Comparison of ENCODE assay signal across 1 cellular context in the genomic region with DNA sequence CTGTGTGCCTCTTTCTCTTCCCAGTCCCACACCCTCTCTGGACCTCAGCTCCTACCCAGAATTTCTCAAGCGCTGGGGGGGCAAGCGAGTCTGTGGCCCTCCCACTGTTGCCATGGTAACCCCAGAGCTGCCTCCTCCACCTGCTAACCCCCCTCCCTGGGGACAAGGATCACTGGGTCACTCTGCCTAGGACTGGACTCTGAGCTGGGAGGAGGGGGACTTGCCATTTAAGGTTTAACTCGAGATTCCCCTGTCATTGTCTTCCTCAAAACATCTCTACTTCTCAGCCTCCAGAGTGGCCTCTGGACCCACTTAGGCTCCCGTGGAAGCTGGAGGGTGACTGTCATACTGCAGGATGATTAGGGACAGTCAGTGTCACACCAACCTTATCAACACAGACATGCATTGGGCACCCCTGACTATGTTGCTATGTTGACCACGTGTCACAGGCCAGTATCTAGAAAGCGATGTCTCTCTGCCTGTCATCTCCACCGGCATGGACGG.
TF ChIP-seq lines count a peak whose summit lies in the region.

No MANE protein-coding gene starts in this region.

TF ChIP-seq in HepG2, 621 proteins besides CTCF, POLR2A, EP300 and RAD21 (continued from another document and continues in another):
- TF ChIP-seq, protein P1, sequence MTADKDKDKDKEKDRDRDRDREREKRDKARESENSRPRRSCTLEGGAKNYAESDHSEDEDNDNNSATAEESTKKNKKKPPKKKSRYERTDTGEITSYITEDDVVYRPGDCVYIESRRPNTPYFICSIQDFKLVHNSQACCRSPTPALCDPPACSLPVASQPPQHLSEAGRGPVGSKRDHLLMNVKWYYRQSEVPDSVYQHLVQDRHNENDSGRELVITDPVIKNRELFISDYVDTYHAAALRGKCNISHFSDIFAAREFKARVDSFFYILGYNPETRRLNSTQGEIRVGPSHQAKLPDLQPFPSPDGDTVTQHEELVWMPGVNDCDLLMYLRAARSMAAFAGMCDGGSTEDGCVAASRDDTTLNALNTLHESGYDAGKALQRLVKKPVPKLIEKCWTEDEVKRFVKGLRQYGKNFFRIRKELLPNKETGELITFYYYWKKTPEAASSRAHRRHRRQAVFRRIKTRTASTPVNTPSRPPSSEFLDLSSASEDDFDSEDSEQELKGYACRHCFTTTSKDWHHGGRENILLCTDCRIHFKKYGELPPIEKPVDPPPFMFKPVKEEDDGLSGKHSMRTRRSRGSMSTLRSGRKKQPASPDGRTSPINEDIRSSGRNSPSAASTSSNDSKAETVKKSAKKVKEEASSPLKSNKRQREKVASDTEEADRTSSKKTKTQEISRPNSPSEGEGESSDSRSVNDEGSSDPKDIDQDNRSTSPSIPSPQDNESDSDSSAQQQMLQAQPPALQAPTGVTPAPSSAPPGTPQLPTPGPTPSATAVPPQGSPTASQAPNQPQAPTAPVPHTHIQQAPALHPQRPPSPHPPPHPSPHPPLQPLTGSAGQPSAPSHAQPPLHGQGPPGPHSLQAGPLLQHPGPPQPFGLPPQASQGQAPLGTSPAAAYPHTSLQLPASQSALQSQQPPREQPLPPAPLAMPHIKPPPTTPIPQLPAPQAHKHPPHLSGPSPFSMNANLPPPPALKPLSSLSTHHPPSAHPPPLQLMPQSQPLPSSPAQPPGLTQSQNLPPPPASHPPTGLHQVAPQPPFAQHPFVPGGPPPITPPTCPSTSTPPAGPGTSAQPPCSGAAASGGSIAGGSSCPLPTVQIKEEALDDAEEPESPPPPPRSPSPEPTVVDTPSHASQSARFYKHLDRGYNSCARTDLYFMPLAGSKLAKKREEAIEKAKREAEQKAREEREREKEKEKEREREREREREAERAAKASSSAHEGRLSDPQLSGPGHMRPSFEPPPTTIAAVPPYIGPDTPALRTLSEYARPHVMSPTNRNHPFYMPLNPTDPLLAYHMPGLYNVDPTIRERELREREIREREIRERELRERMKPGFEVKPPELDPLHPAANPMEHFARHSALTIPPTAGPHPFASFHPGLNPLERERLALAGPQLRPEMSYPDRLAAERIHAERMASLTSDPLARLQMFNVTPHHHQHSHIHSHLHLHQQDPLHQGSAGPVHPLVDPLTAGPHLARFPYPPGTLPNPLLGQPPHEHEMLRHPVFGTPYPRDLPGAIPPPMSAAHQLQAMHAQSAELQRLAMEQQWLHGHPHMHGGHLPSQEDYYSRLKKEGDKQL (CRISPR knock-in tag; IDR thresholded peaks at IDR 0.05; ENCODE audit: low read depth): no peak
- TF ChIP-seq NCOA1 (CRISPR knock-in tag; IDR thresholded peaks at IDR 0.05) (no peak), ZNF703 (CRISPR knock-in tag; IDR thresholded peaks at IDR 0.05; ENCODE audit: borderline replicate concordance) (no peak), MED8 (CRISPR knock-in tag; IDR thresholded peaks at IDR 0.05; ENCODE audit: insufficient replicate concordance) (peak; percentile 29), ZNF672 (CRISPR knock-in tag; IDR thresholded peaks at IDR 0.05) (no peak), ZNF383 (CRISPR knock-in tag; IDR thresholded peaks at IDR 0.05; ENCODE audit: borderline replicate concordance) (no peak), ZNF792 (CRISPR knock-in tag; IDR thresholded peaks at IDR 0.05) (no peak), NFIC (IDR thresholded peaks at IDR 0.05; ENCODE audit: low read length) (no peak), SOX13 (IDR thresholded peaks at IDR 0.05) (no peak), SOX13 (CRISPR knock-in tag; conservative IDR thresholded peaks at IDR 0.05 in 1 of 2, IDR thresholded peaks at IDR 0.05 in 1 of 2) (peak in 1 of 2 experiments; percentile 70; a peak in 2 of 4 replicates), ZNF326 (CRISPR knock-in tag; IDR thresholded peaks at IDR 0.05; ENCODE audit: borderline replicate concordance) (no peak), NFKBIZ (CRISPR knock-in tag; IDR thresholded peaks at IDR 0.05) (no peak), ZFP82 (CRISPR knock-in tag; IDR thresholded peaks at IDR 0.05; ENCODE audit: borderline replicate concordance) (no peak), NCOA5 (CRISPR knock-in tag; IDR thresholded peaks at IDR 0.05) (no peak), CENPX (CRISPR knock-in tag; IDR thresholded peaks at IDR 0.05) (no peak), ZSCAN9 (CRISPR knock-in tag; IDR thresholded peaks at IDR 0.05; ENCODE audit: borderline replicate concordance) (no peak), SATB2 (CRISPR knock-in tag; IDR thresholded peaks at IDR 0.05) (no peak), ZFP36 (IDR thresholded peaks at IDR 0.05; ENCODE audit: borderline replicate concordance, low read depth, low read length, partially characterized antibody) (peak; percentile 44), ZNF780A (CRISPR knock-in tag; IDR thresholded peaks at IDR 0.05) (no peak), PRPF4 (IDR thresholded peaks at IDR 0.05; ENCODE audit: low read depth, low read length, poor library complexity, severe bottlenecking) (no peak), HES4 (CRISPR knock-in tag; IDR thresholded peaks at IDR 0.05; ENCODE audit: borderline replicate concordance) (no peak), RELA (CRISPR knock-in tag; IDR thresholded peaks at IDR 0.05) (no peak), CEBPG (CRISPR knock-in tag; IDR thresholded peaks at IDR 0.05) (no peak; the same call in 1 of the 2 replicates), ZNF251 (CRISPR knock-in tag; IDR thresholded peaks at IDR 0.05) (no peak), ZNF232 (CRISPR knock-in tag; IDR thresholded peaks at IDR 0.05; ENCODE audit: borderline replicate concordance) (no peak), KLF6 (CRISPR knock-in tag; IDR thresholded peaks at IDR 0.05) (no peak), GTF2F1 (IDR thresholded peaks at IDR 0.05; ENCODE audit: low read length) (no peak), KAT8 (CRISPR knock-in tag; IDR thresholded peaks at IDR 0.05) (no peak), AGO2 (optimal IDR thresholded peaks at IDR 0.05; ENCODE audit: low read depth, low read length) (no peak), ZNF549 (CRISPR knock-in tag; IDR thresholded peaks at IDR 0.05) (no peak), ZNF589 (CRISPR knock-in tag; conservative IDR thresholded peaks at IDR 0.05) (no peak), ZNF557 (CRISPR knock-in tag; IDR thresholded peaks at IDR 0.05) (no peak), SMAD9 (CRISPR knock-in tag; IDR thresholded peaks at IDR 0.05) (no peak), POLR2G (IDR thresholded peaks at IDR 0.05; ENCODE audit: low read depth, low read length) (no peak)
- TF ChIP-seq, protein P2, sequence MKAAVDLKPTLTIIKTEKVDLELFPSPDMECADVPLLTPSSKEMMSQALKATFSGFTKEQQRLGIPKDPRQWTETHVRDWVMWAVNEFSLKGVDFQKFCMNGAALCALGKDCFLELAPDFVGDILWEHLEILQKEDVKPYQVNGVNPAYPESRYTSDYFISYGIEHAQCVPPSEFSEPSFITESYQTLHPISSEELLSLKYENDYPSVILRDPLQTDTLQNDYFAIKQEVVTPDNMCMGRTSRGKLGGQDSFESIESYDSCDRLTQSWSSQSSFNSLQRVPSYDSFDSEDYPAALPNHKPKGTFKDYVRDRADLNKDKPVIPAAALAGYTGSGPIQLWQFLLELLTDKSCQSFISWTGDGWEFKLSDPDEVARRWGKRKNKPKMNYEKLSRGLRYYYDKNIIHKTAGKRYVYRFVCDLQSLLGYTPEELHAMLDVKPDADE (CRISPR knock-in tag; IDR thresholded peaks at IDR 0.05): no peak
- TF ChIP-seq, protein P3, sequence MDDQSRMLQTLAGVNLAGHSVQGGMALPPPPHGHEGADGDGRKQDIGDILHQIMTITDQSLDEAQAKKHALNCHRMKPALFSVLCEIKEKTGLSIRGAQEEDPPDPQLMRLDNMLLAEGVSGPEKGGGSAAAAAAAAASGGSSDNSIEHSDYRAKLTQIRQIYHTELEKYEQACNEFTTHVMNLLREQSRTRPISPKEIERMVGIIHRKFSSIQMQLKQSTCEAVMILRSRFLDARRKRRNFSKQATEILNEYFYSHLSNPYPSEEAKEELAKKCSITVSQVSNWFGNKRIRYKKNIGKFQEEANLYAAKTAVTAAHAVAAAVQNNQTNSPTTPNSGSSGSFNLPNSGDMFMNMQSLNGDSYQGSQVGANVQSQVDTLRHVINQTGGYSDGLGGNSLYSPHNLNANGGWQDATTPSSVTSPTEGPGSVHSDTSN (CRISPR knock-in tag; IDR thresholded peaks at IDR 0.05; ENCODE audit: borderline replicate concordance): no peak
- TF ChIP-seq, protein P4, sequence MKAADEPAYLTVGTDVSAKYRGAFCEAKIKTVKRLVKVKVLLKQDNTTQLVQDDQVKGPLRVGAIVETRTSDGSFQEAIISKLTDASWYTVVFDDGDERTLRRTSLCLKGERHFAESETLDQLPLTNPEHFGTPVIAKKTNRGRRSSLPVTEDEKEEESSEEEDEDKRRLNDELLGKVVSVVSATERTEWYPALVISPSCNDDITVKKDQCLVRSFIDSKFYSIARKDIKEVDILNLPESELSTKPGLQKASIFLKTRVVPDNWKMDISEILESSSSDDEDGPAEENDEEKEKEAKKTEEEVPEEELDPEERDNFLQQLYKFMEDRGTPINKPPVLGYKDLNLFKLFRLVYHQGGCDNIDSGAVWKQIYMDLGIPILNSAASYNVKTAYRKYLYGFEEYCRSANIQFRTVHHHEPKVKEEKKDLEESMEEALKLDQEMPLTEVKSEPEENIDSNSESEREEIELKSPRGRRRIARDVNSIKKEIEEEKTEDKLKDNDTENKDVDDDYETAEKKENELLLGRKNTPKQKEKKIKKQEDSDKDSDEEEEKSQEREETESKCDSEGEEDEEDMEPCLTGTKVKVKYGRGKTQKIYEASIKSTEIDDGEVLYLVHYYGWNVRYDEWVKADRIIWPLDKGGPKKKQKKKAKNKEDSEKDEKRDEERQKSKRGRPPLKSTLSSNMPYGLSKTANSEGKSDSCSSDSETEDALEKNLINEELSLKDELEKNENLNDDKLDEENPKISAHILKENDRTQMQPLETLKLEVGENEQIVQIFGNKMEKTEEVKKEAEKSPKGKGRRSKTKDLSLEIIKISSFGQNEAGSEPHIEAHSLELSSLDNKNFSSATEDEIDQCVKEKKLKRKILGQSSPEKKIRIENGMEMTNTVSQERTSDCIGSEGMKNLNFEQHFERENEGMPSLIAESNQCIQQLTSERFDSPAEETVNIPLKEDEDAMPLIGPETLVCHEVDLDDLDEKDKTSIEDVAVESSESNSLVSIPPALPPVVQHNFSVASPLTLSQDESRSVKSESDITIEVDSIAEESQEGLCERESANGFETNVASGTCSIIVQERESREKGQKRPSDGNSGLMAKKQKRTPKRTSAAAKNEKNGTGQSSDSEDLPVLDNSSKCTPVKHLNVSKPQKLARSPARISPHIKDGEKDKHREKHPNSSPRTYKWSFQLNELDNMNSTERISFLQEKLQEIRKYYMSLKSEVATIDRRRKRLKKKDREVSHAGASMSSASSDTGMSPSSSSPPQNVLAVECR (CRISPR knock-in tag; IDR thresholded peaks at IDR 0.05; ENCODE audit: borderline replicate concordance): peak; percentile 81
- TF ChIP-seq, protein P5, sequence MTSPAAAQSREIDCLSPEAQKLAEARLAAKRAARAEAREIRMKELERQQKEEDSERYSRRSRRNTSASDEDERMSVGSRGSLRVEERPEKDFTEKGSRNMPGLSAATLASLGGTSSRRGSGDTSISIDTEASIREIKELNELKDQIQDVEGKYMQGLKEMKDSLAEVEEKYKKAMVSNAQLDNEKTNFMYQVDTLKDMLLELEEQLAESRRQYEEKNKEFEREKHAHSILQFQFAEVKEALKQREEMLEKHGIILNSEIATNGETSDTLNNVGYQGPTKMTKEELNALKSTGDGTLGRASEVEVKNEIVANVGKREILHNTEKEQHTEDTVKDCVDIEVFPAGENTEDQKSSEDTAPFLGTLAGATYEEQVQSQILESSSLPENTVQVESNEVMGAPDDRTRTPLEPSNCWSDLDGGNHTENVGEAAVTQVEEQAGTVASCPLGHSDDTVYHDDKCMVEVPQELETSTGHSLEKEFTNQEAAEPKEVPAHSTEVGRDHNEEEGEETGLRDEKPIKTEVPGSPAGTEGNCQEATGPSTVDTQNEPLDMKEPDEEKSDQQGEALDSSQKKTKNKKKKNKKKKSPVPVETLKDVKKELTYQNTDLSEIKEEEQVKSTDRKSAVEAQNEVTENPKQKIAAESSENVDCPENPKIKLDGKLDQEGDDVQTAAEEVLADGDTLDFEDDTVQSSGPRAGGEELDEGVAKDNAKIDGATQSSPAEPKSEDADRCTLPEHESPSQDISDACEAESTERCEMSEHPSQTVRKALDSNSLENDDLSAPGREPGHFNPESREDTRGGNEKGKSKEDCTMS (CRISPR knock-in tag; conservative IDR thresholded peaks at IDR 0.05): no peak
- TF ChIP-seq, protein P6, sequence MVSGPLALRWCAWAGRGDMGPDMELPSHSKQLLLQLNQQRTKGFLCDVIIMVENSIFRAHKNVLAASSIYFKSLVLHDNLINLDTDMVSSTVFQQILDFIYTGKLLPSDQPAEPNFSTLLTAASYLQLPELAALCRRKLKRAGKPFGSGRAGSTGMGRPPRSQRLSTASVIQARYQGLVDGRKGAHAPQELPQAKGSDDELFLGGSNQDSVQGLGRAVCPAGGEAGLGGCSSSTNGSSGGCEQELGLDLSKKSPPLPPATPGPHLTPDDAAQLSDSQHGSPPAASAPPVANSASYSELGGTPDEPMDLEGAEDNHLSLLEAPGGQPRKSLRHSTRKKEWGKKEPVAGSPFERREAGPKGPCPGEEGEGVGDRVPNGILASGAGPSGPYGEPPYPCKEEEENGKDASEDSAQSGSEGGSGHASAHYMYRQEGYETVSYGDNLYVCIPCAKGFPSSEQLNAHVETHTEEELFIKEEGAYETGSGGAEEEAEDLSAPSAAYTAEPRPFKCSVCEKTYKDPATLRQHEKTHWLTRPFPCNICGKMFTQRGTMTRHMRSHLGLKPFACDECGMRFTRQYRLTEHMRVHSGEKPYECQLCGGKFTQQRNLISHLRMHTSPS (CRISPR knock-in tag; IDR thresholded peaks at IDR 0.05; ENCODE audit: low read depth): no peak
- TF ChIP-seq, protein P7, sequence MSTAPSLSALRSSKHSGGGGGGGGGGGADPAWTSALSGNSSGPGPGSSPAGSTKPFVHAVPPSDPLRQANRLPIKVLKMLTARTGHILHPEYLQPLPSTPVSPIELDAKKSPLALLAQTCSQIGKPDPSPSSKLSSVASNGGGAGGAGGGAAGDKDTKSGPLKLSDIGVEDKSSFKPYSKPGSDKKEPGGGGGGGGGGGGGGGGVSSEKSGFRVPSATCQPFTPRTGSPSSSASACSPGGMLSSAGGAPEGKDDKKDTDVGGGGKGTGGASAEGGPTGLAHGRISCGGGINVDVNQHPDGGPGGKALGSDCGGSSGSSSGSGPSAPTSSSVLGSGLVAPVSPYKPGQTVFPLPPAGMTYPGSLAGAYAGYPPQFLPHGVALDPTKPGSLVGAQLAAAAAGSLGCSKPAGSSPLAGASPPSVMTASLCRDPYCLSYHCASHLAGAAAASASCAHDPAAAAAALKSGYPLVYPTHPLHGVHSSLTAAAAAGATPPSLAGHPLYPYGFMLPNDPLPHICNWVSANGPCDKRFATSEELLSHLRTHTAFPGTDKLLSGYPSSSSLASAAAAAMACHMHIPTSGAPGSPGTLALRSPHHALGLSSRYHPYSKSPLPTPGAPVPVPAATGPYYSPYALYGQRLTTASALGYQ (CRISPR knock-in tag; IDR thresholded peaks at IDR 0.05): no peak
- TF ChIP-seq, protein P8, sequence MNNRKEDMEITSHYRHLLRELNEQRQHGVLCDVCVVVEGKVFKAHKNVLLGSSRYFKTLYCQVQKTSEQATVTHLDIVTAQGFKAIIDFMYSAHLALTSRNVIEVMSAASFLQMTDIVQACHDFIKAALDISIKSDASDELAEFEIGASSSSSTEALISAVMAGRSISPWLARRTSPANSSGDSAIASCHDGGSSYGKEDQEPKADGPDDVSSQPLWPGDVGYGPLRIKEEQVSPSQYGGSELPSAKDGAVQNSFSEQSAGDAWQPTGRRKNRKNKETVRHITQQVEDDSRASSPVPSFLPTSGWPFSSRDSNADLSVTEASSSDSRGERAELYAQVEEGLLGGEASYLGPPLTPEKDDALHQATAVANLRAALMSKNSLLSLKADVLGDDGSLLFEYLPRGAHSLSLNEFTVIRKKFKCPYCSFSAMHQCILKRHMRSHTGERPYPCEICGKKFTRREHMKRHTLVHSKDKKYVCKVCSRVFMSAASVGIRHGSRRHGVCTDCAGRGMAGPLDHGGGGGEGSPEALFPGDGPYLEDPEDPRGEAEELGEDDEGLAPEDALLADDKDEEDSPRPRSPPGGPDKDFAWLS (CRISPR knock-in tag; IDR thresholded peaks at IDR 0.05; ENCODE audit: borderline replicate concordance): no peak
